In the genomic region with DNA sequence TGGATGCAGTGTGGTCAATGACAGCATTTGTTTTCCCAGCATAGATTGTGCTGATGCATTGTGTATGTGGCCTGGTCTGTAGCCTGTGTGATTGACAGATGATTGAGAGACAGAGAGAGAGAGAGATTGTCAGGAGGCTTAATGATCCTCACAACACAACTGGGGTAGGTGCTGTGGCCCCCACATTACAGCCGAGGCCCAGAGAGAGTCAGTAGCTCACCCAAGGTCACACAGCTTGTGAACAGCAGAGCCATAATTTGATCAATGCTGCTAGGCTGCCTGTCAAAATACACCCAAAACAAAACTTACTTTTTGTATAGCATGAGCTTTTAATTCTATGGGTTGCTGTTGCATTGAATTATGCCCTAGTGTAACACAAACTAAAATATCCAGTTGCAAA, we compare ENCODE assay signal across 28 cellular contexts.
"Had no signal": no experiment of that assay in that cellular context is flagged by ENCODE, and none has a peak within 500 bp of the region (broad histone marks: within the 10 kb centered on the region; RNA-seq: fewer than 3 reads in every experiment).

No MANE protein-coding gene starts in this region.

- H3K27ac ChIP-seq: heart right ventricle, left lung, psoas muscle, skin epidermis, suprapubic skin, upper lobe of right lung, uterus had no signal

- ATAC-seq: effector memory CD8-positive, alpha-beta T cell; heart right ventricle; left cardiac atrium; left lung; mucosa of descending colon; naive thymus-derived CD4-positive, alpha-beta T cell; psoas muscle; right cardiac atrium; stimulated activated naive CD8-positive, alpha-beta T cell treated with anti-CD3 and anti-CD28 coated beads, Interleukin-15, amount 100 ng/mL, for 72 hours; upper lobe of right lung had no signal

- H3K4me3 ChIP-seq: esophagus squamous epithelium, heart right ventricle, left lung, mucosa of descending colon, psoas muscle, skin epidermis, suprapubic skin, transverse colon, upper lobe of right lung, uterus had no signal

- DNase-seq: cortex of kidney; effector memory CD8-positive, alpha-beta T cell; erythroblast; esophagus squamous epithelium; foreskin melanocyte; glutamatergic neuron; heart right ventricle; hippocampal formation; left cardiac atrium; left lung; mesenchymal stem cell; mucosa of descending colon; naive thymus-derived CD4-positive, alpha-beta T cell; nucleus accumbens; psoas muscle; right cardiac atrium; stimulated activated CD4-positive, alpha-beta T cell treated with anti-CD3 and anti-CD28 coated beads, Interleukin-1b, Interleukin-23, amount 100 ng/mL, for 48 hours; stimulated activated CD4-positive, alpha-beta T cell treated with anti-CD3 and anti-CD28 coated beads, Interleukin-4, amount 100 ng/mL, for 1 hour; stimulated activated CD8-positive, alpha-beta memory T cell treated with anti-CD3 and anti-CD28 coated beads, Interleukin-4, amount 100 ng/mL, for 48 hours; stimulated activated naive CD4-positive, alpha-beta T cell; stimulated activated naive CD8-positive, alpha-beta T cell treated with anti-CD3 and anti-CD28 coated beads, Interleukin-15, amount 100 ng/mL, for 72 hours; transverse colon; upper lobe of right lung; uterus had no signal

- H3K4me3 Mint-ChIP-seq: effector memory CD8-positive, alpha-beta T cell; mesothelial cell of epicardium; naive thymus-derived CD4-positive, alpha-beta T cell; nephron; stimulated activated naive CD8-positive, alpha-beta T cell treated with anti-CD3 and anti-CD28 coated beads, Interleukin-15, amount 100 ng/mL, for 72 hours had no signal

- H3K36me3 ChIP-seq: esophagus squamous epithelium, heart right ventricle, left lung, suprapubic skin, transverse colon, upper lobe of right lung, uterus had no signal

- H3K27me3 Mint-ChIP-seq: stimulated activated naive CD8-positive, alpha-beta T cell treated with anti-CD3 and anti-CD28 coated beads, Interleukin-15, amount 100 ng/mL, for 72 hours had no signal

- H3K4me1 ChIP-seq: heart right ventricle, left lung, psoas muscle, upper lobe of right lung, uterus had no signal

- H3K27me3 ChIP-seq: esophagus squamous epithelium, heart right ventricle, left lung, suprapubic skin, transverse colon, upper lobe of right lung, uterus had no signal

- H3K27ac Mint-ChIP-seq: effector memory CD8-positive, alpha-beta T cell; mesothelial cell of epicardium; nephron; stimulated activated naive CD8-positive, alpha-beta T cell treated with anti-CD3 and anti-CD28 coated beads, Interleukin-15, amount 100 ng/mL, for 72 hours had no signal

- H3K4me1 Mint-ChIP-seq: nephron had no signal

- H3K9me3 ChIP-seq: mucosa of descending colon, suprapubic skin, uterus had no signal
